In genomic region chr14:75804570-75805275, GRCh38 we compare ENCODE assay signal across 15 cellular contexts.
DNase-seq lines count a peak whose midpoint lies in the region; ATAC-seq and TF ChIP-seq lines count a peak whose summit lies in the region.
"Had no signal": no experiment of that assay in that cellular context is flagged by ENCODE, and none has a peak within 500 bp of the region (broad histone marks: within the 10 kb centered on the region; RNA-seq: fewer than 3 reads in every experiment).

No MANE protein-coding gene starts in this region.

- H3K27me3 ChIP-seq in ascending aorta: no peaks in the 10 kb centered on the region
- no peaks in the 10 kb centered on the region for H3K27me3 ChIP-seq in smooth muscle cell (ENCODE audit: low read depth)

- no peaks in the 10 kb centered on the region for H3K27me3 Mint-ChIP-seq in osteocyte (ENCODE audit: unreplicated experiment)

- no peak for TF ChIP-seq CTCF in ascending aorta (IDR thresholded peaks at IDR 0.05)
- TF ChIP-seq CTCF in fibroblast of the aortic adventitia (IDR thresholded peaks at IDR 0.05; ENCODE audit: insufficient read depth, low read length): no peak
- TF ChIP-seq CTCF in smooth muscle cell (IDR thresholded peaks at IDR 0.05; ENCODE audit: borderline replicate concordance, insufficient read depth, poor library complexity, severe bottlenecking): no peak
- no peak for TF ChIP-seq CTCF in osteocyte (IDR thresholded peaks at IDR 0.05)

- no peak overlapping the region for H3K9ac ChIP-seq in smooth muscle cell (ENCODE audit: low read depth)

- peaks cover 14% of the 10 kb centered on the region for H3K4me1 Mint-ChIP-seq in osteocyte (ENCODE audit: unreplicated experiment)
- H3K4me1 Mint-ChIP-seq: CD14-positive monocyte had no signal

- H3K9me3 Mint-ChIP-seq in osteocyte (ENCODE audit: unreplicated experiment): peaks cover 5% of the 10 kb centered on the region

- WGBS in smooth muscle cell (ENCODE audit: low lambda C conversion rate): 90% methylated on average over 2 of the region's 2 CpGs

- H3K4me1 ChIP-seq in ascending aorta: peaks cover 0 to 8% of the 10 kb centered on the region in 2 donors
- H3K4me1 ChIP-seq in smooth muscle cell (ENCODE audit: low read depth): peaks cover 20% of the 10 kb centered on the region

- H3K4me3 ChIP-seq in ascending aorta (no peak overlapping the region), fibroblast of the aortic adventitia (ENCODE audit: low read depth, low read length) (no peak overlapping the region), smooth muscle cell (no peak overlapping the region)
- H3K4me3 ChIP-seq: GM12878 had no signal

- H3K4me3 Mint-ChIP-seq in osteocyte (ENCODE audit: unreplicated experiment): no peak overlapping the region
- H3K4me3 Mint-ChIP-seq: CD14-positive monocyte had no signal

- H3K9me3 ChIP-seq in ascending aorta (peaks cover 0 to 10% of the 10 kb centered on the region in 2 donors), smooth muscle cell (replicated peaks; ENCODE audit: low read depth) (no peaks in the 10 kb centered on the region)

- peaks cover 16% of the 10 kb centered on the region for H3F3A ChIP-seq in smooth muscle cell (ENCODE audit: low read depth)

- H4K20me1 ChIP-seq in smooth muscle cell (ENCODE audit: low read depth): no peaks in the 10 kb centered on the region

- peak overlapping the region; percentile 55 to 57 for H3K27ac ChIP-seq in ascending aorta
- no peak overlapping the region for H3K27ac ChIP-seq in smooth muscle cell (ENCODE audit: low read depth)

- ATAC-seq in HG02852 (IDR thresholded peaks at IDR 0.05; ENCODE audit: unreplicated experiment): no peak
- ATAC-seq: GM12878 had no signal

- H3K79me2 ChIP-seq in smooth muscle cell (ENCODE audit: low read depth): no peaks in the 10 kb centered on the region

- no peaks in the 10 kb centered on the region for H3K36me3 ChIP-seq in ascending aorta
- H3K36me3 ChIP-seq in smooth muscle cell (ENCODE audit: low read depth): no peaks in the 10 kb centered on the region

- intact Hi-C loops in ascending aorta (cut with DNase I): loop anchor here (5.0 to 10.0 kb wide), 2 partner anchors 60 to 82 kb away; no protein-coding TSS in a partner anchor

- DNase-seq in ascending aorta (ENCODE audit: low spot score in 2 of 2) (no peak), fibroblast of the aortic adventitia (ENCODE audit: low read depth) (peak; percentile 65), myocyte (ENCODE audit: low read depth) (peak; percentile 79), smooth muscle cell (lab: John Stamatoyannopoulos, UW; ENCODE audit: unreplicated experiment) (no peak), osteocyte (ENCODE audit: extremely low spot score, unreplicated experiment) (no peak)
- DNase-seq in activated CD4-positive, CD25-positive, alpha-beta regulatory T cell treated with anti-CD3 and anti-CD28 coated beads, Interleukin-2, amount 50 U/mL, for 72 hours: no peak
- DNase-seq: HCEC 1CT, Kasumi-1, NCI-H1105 treated with DMSO at 0.1 percent for 48 hours, NCI-H187 treated with DMSO at 0.1 percent for 48 hours, NCI-H2171, NCI-H774 had no signal

- H2AFZ ChIP-seq in smooth muscle cell (ENCODE audit: low read depth): no peak overlapping the region

- no peak overlapping the region for H3K27ac Mint-ChIP-seq in osteocyte (ENCODE audit: unreplicated experiment)

- H3K4me2 ChIP-seq in smooth muscle cell: peak overlapping the region; percentile 29

- H3K36me3 Mint-ChIP-seq in osteocyte (ENCODE audit: unreplicated experiment): peaks cover 12% of the 10 kb centered on the region

Comparison
In these comparisons a context has a peak if more than half of its experiments do, and no peak if none do; other contexts are left out.
1. DNase-seq: peak in fibroblast of the aortic adventitia (single experiment) and myocyte (single experiment); none in ascending aorta (0 of 2), smooth muscle cell (single experiment), activated CD4-positive, CD25-positive, alpha-beta regulatory T cell treated with anti-CD3 and anti-CD28 coated beads, Interleukin-2, amount 50 U/mL, for 72 hours (single experiment) and osteocyte (single experiment).